In genomic region chr2:121530210-121530562, GRCh38 we compare ENCODE assay signal across 8 cellular contexts. TPM values are rescaled to one million over a fixed set of nuclear protein-coding genes. Genes with fewer than 3 reads are reported as not detected.
A peak's percentile ranks its signal among the peaks of the same experiment; 100 is the strongest.
DNase-seq lines count a peak whose midpoint lies in the region; ATAC-seq lines count a peak whose summit lies in the region.

No MANE protein-coding gene starts in this region.

- intact Hi-C loops in dendritic cell treated with granulocyte-macrophage colony-stimulating factor and Interleukin-4, amounts not matched to agents 40 ng/mL and 50 ng/mL, for 4 days (cut with micrococcal nuclease), result loop anchor here (1.0 to 5.0 kb wide), 5 partner anchors 67 to 243 kb away; partner anchors contain the start of genes CLASP1, TFCP2L1 and TSN

- peaks cover 39% of the 10 kb centered on the region for H3K4me1 Mint-ChIP-seq in dendritic cell treated with granulocyte-macrophage colony-stimulating factor and Interleukin-4, amounts not matched to agents 40 ng/mL and 50 ng/mL, for 4 days (ENCODE audit: low read depth)

- H3K27ac ChIP-seq in temporal lobe (ENCODE audit: low read depth, low read length), result peak overlapping the region; percentile 91

- ATAC-seq in GM19351 (IDR thresholded peaks at IDR 0.05; ENCODE audit: unreplicated experiment) (peak; percentile 52), HG03378 (IDR thresholded peaks at IDR 0.05; ENCODE audit: unreplicated experiment) (peak; percentile 42)

- no peaks in the 10 kb centered on the region for H3K9me3 Mint-ChIP-seq in dendritic cell treated with granulocyte-macrophage colony-stimulating factor and Interleukin-4, amounts not matched to agents 40 ng/mL and 50 ng/mL, for 4 days

- DNase-seq in DMS53 treated with DMSO at 0.1 percent for 48 hours (lab: John Stamatoyannopoulos, UW; ENCODE audit: unreplicated experiment) (peak; percentile 80), SHP77 (lab: John Stamatoyannopoulos, UW) (peak; percentile 58 to 78), lung microvascular endothelial cell (ENCODE audit: low read depth in 2 of 2) (peak; percentile 78 to 79)
- no peak for DNase-seq in activated effector memory CD4-positive, alpha-beta T cell treated with Interleukin-2 at 50 U/mL for 16 hours

- peak overlapping the region; percentile 86 for H3K27ac Mint-ChIP-seq in dendritic cell treated with granulocyte-macrophage colony-stimulating factor and Interleukin-4, amounts not matched to agents 40 ng/mL and 50 ng/mL, for 4 days

- peak overlapping the region; percentile 83 for H3K4me3 Mint-ChIP-seq in dendritic cell treated with granulocyte-macrophage colony-stimulating factor and Interleukin-4, amounts not matched to agents 40 ng/mL and 50 ng/mL, for 4 days

- H3K36me3 Mint-ChIP-seq in dendritic cell treated with granulocyte-macrophage colony-stimulating factor and Interleukin-4, amounts not matched to agents 40 ng/mL and 50 ng/mL, for 4 days (ENCODE audit: low read depth), result peaks cover 27% of the 10 kb centered on the region

- no peaks in the 10 kb centered on the region for H3K27me3 Mint-ChIP-seq in dendritic cell treated with granulocyte-macrophage colony-stimulating factor and Interleukin-4, amounts not matched to agents 40 ng/mL and 50 ng/mL, for 4 days

RNA-seq across cellular contexts. Expression of gene RNU4ATAC, which starts 0.5 kb away (rescaled TPM):
- total RNA-seq in lung microvascular endothelial cell (under 0.01 TPM in 2 replicates), temporal lobe (under 0.01 TPM)
